ENCODE assay signal across 8 cellular contexts in the genomic region with DNA sequence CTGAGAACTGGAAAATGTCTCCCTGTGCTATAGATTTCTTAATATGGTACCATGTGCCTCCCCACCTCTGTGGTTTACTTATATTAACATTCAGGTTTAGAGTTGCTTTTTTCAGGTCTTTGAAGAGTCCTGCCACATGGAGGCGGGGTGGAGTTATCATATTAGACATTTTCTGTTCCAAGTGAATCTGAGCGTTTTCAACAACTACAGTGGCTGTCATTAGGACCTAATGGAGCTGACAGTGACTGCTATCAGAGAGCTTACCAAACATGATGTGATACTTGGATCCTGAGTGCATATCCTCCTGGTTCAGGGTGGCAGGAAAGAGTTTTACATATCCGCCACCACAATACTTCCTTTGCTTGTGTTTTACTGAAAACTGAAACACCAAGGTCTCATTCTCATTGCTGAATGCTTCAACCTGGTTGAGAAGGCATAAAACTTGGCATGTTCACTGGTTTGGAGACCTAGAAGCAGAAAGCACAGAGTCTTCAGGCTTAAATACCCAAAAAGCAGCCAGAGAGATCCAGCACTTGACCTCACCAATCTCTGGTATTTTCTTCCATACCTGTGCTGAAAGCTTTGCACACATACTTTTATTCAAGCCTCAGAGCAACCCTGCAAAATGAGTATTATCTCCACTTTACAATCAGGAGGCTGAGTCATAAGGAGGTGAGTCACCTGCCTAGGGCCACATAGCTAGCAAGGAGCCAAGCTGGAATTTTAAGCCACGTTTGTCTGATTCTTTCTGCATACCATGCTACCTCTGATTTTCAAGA. TPM values are rescaled to one million over a fixed set of nuclear protein-coding genes. Genes with fewer than 3 reads are reported as not detected.
DNase-seq lines count a peak whose midpoint lies in the region; ATAC-seq and TF ChIP-seq lines count a peak whose summit lies in the region.

No MANE protein-coding gene starts in this region.

- H3K9me3 ChIP-seq in HUES48 (ENCODE audit: control insufficient read depth, insufficient read depth, low read length), result no peaks in the 10 kb centered on the region

- intact Hi-C loops in activated B cell treated with CpG ODN at 0.5 μM for 24 hours (cut with micrococcal nuclease), result loop anchor here (1.0 to 5.0 kb wide), 5 partner anchors 9 to 200 kb away; a partner anchor contains a TSS

- no peak overlapping the region for H3K9ac ChIP-seq in HUES48 (ENCODE audit: low read depth, low read length)

- H3K27me3 ChIP-seq in HUES48 (ENCODE audit: control insufficient read depth, insufficient read depth, low read length), result no peaks in the 10 kb centered on the region

- H3K9me3 Mint-ChIP-seq in activated B cell treated with CpG ODN at 0.5 μM for 24 hours, result no peaks in the 10 kb centered on the region

- H3K27me3 Mint-ChIP-seq in activated B cell treated with CpG ODN at 0.5 μM for 24 hours, result no peaks in the 10 kb centered on the region

- H3K27ac ChIP-seq in HUES48 (ENCODE audit: low read depth, low read length) (peak overlapping the region; percentile 84), epithelial cell of prostate (peak overlapping the region; percentile 91)

- DNase-seq in activated B cell treated with CpG ODN at 0.5 μM for 24 hours (no peak), epithelial cell of prostate (ENCODE audit: low read depth, low spot score) (peak; percentile 65), pons (ENCODE audit: low spot score) (peak; percentile 42), NCI-H146 (lab: John Stamatoyannopoulos, UW) (no peak)
- DNase-seq in effector CD8-positive, alpha-beta T cell (lab: John Stamatoyannopoulos, UW), result no peak

- POLR2A ChIA-PET in activated B cell treated with CpG ODN at 0.5 μM for 24 hours (lab: Charles Lee), result interaction anchor here (0.6 to 1.5 kb wide), 6 partner anchors 9 to 599 kb away, joined by 3 to 12 read pairs (median 3); a partner anchor contains a TSS

- H3K27ac Mint-ChIP-seq in activated B cell treated with CpG ODN at 0.5 μM for 24 hours, result peak overlapping the region; percentile 95

- H3K4me1 Mint-ChIP-seq in activated B cell treated with CpG ODN at 0.5 μM for 24 hours, result peaks cover 54% of the 10 kb centered on the region

- H3K4me3 ChIP-seq in HUES48 (ENCODE audit: low read depth, low read length), result no peak overlapping the region

- H3K4me3 Mint-ChIP-seq in activated B cell treated with CpG ODN at 0.5 μM for 24 hours, result peak overlapping the region; percentile 78

- H3K36me3 ChIP-seq in HUES48 (ENCODE audit: control insufficient read depth, insufficient read depth, low read length), result no peaks in the 10 kb centered on the region

- peaks cover 19% of the 10 kb centered on the region for H3K4me1 ChIP-seq in HUES48 (ENCODE audit: control insufficient read depth, insufficient read depth, low read length)

- no peaks in the 10 kb centered on the region for H3K36me3 Mint-ChIP-seq in activated B cell treated with CpG ODN at 0.5 μM for 24 hours (ENCODE audit: low read depth)

- CTCF ChIA-PET in activated B cell treated with CpG ODN at 0.5 μM for 24 hours (lab: Charles Lee), result no interaction called here

- ATAC-seq in GM21717 (IDR thresholded peaks at IDR 0.05; ENCODE audit: unreplicated experiment), result peak; percentile 80
- ATAC-seq in activated B cell treated with CpG ODN at 0.5 μM for 24 hours (ENCODE audit: low read depth), result peak; percentile 53

- TF ChIP-seq CTCF in GM12872 (IDR thresholded peaks at IDR 0.05; ENCODE audit: insufficient read depth, low read depth, low read length) (0 out of 3 replicates have a peak, but pooled peaks have one; percentile 19), activated B cell treated with CpG ODN at 0.5 μM for 24 hours (IDR thresholded peaks at IDR 0.05) (no peak)

RNA-seq across cellular contexts. Expression of a gene that starts 47.4 kb away (rescaled TPM):
- 58.2 and 63.7 TPM in 2 replicates for total RNA-seq in activated B cell treated with CpG ODN at 0.5 μM for 24 hours

RNA-seq across cellular contexts. Expression of a gene that starts 50.4 kb away (rescaled TPM):
- total RNA-seq in activated B cell treated with CpG ODN at 0.5 μM for 24 hours, result 150 and 151 TPM in 2 replicates

Comparison
In these comparisons a context has a peak if more than half of its experiments do, and no peak if none do; other contexts are left out.
1. DNase-seq: peak in epithelial cell of prostate (single experiment) and pons (single experiment); none in activated B cell treated with CpG ODN at 0.5 μM for 24 hours (single experiment), effector CD8-positive, alpha-beta T cell (single experiment) and NCI-H146 (single experiment).